1 cellular context compared by ENCODE assay signal in the genomic region with DNA sequence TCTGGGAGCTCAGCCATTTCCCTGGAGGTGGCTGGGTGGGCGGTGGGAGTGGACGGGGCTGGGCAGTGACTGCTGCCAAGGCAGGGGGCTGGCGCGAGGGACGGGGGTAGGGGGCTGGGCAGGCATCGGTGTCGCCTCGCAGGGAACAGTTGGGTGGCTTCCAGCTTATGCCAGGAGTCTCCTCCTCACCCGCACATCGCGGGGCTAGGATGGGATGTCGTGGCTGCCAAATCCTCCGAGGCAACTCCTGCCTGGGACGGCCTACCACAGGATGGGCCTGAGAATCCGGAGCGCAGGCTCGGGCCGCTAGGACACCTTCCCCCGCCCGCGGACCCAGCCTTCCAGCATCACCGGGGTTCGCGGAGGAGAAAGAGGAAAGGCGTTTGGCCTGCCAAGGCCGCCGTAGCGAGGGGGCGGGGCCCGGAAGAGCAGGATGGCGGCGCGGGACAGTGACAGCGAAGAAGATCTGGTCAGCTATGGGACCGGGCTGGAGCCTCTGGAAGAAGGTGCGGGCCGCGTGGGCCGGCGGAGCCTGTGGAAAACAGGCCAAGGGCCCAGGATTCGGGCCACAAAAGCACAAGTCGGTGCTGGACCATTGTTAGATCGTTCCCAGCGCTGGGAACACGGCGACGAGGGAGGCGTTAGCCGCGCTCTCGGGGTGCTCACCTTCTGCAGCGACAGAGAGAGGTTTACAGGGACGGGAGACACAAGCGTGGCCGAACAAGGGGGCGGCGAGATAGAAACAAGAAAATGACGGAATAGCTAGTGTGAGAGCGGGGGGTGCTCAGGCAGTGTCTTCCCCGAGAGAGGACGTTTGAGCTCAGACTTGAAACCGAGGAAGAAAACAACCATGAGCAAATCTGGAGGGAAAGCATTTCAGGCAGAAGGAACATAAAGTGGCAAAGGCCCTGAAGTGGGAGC.
TF ChIP-seq lines count a peak whose summit lies in the region.

TSS of gene GPATCH1 (plus strand) at position 421 of the 921 bp plus-strand sequence. CDS start at position 434, 13 bp downstream.

TF ChIP-seq in K562, 482 proteins besides CTCF, POLR2A, EP300 and RAD21 (continued from another document and continues in another):
- peak; percentile 48 for TF ChIP-seq PRDM10 (IDR thresholded peaks at IDR 0.05; ENCODE audit: partially characterized antibody)
- TF ChIP-seq ZNF561 (CRISPR knock-in tag; conservative IDR thresholded peaks at IDR 0.05): no peak
- TF ChIP-seq ZNF512 (tag; IDR thresholded peaks at IDR 0.05): no peak
- TF ChIP-seq FOXA3 (CRISPR knock-in tag; conservative IDR thresholded peaks at IDR 0.05 in 1 of 2, IDR thresholded peaks at IDR 0.05 in 1 of 2): no peak; a peak in 1 of 4 replicates
- TF ChIP-seq TRIM25 (IDR thresholded peaks at IDR 0.05; ENCODE audit: borderline replicate concordance): no peak
- TF ChIP-seq ZNF311 (CRISPR knock-in tag; IDR thresholded peaks at IDR 0.05): no peak
- TF ChIP-seq PTBP1 (IDR thresholded peaks at IDR 0.05; ENCODE audit: low read depth, low read length): no peak
- no peak for TF ChIP-seq DACH1 (IDR thresholded peaks at IDR 0.05; ENCODE audit: partially characterized antibody)
- TF ChIP-seq ZFP1 (CRISPR knock-in tag; IDR thresholded peaks at IDR 0.05): no peak
- no peak for TF ChIP-seq CBX5 (IDR thresholded peaks at IDR 0.05; ENCODE audit: borderline replicate concordance, low read depth)
- no peak for TF ChIP-seq CHCHD3 (CRISPR knock-in tag; IDR thresholded peaks at IDR 0.05)
- no peak for TF ChIP-seq REST (CRISPR knock-in tag; IDR thresholded peaks at IDR 0.05; ENCODE audit: low read depth)
- no peak for TF ChIP-seq TSC22D4 (tag; IDR thresholded peaks at IDR 0.05)
- no peak for TF ChIP-seq PKNOX1 (IDR thresholded peaks at IDR 0.05)
- TF ChIP-seq ZNF766 (CRISPR knock-in tag; conservative IDR thresholded peaks at IDR 0.05): no peak
- TF ChIP-seq ZNF324 (CRISPR knock-in tag; IDR thresholded peaks at IDR 0.05): no peak
- peak; percentile 33; the same call in 1 of the 2 replicates for TF ChIP-seq ETV5 (CRISPR knock-in tag; IDR thresholded peaks at IDR 0.05; ENCODE audit: low read depth)
- 0 out of 2 replicates have a peak, but pooled peaks have one; percentile 43 for TF ChIP-seq SRSF1 (IDR thresholded peaks at IDR 0.05; ENCODE audit: low read depth, low read length)
- peak; percentile 62; the same call in 1 of the 2 replicates for TF ChIP-seq RB1 (IDR thresholded peaks at IDR 0.05; ENCODE audit: low read depth)
- no peak for TF ChIP-seq POLR3G (IDR thresholded peaks at IDR 0.05; ENCODE audit: extremely low read depth, insufficient read length, insufficient replicate concordance)
- no peak for TF ChIP-seq ZNF57 (CRISPR knock-in tag; IDR thresholded peaks at IDR 0.05)
- no peak for TF ChIP-seq ZNF408 (CRISPR knock-in tag; IDR thresholded peaks at IDR 0.05; ENCODE audit: low read depth)
- TF ChIP-seq THAP12 (CRISPR knock-in tag; IDR thresholded peaks at IDR 0.05): no peak; the same call in 1 of the 2 replicates
- TF ChIP-seq ATF3 (IDR thresholded peaks at IDR 0.05): no peak
- 0 out of 2 replicates have a peak, but pooled peaks have one; percentile 36 for TF ChIP-seq ATF3 (CRISPR knock-in tag; conservative IDR thresholded peaks at IDR 0.05)
- TF ChIP-seq ZNF282 (CRISPR knock-in tag; IDR thresholded peaks at IDR 0.05): no peak
- TF ChIP-seq KDM2B (CRISPR knock-in tag; IDR thresholded peaks at IDR 0.05): no peak; the same call in 1 of the 2 replicates
- no peak for TF ChIP-seq ZNF121 (CRISPR knock-in tag; conservative IDR thresholded peaks at IDR 0.05)
- TF ChIP-seq, protein P1, sequence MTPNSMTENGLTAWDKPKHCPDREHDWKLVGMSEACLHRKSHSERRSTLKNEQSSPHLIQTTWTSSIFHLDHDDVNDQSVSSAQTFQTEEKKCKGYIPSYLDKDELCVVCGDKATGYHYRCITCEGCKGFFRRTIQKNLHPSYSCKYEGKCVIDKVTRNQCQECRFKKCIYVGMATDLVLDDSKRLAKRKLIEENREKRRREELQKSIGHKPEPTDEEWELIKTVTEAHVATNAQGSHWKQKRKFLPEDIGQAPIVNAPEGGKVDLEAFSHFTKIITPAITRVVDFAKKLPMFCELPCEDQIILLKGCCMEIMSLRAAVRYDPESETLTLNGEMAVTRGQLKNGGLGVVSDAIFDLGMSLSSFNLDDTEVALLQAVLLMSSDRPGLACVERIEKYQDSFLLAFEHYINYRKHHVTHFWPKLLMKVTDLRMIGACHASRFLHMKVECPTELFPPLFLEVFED (CRISPR knock-in tag; conservative IDR thresholded peaks at IDR 0.05): no peak
- peak; percentile 95 for TF ChIP-seq SAP30 (IDR thresholded peaks at IDR 0.05; ENCODE audit: borderline replicate concordance, insufficient read depth, low read depth, low read length, poor library complexity, severe bottlenecking)
- TF ChIP-seq XRCC3 (IDR thresholded peaks at IDR 0.05): no peak
- no peak for TF ChIP-seq ADNP (tag; IDR thresholded peaks at IDR 0.05)
- no peak for TF ChIP-seq KLF1 (tag; IDR thresholded peaks at IDR 0.05)
- 0 out of 2 replicates have a peak, but pooled peaks have one; percentile 16 for TF ChIP-seq GABPA (tag; conservative IDR thresholded peaks at IDR 0.05; ENCODE audit: low read depth)
- TF ChIP-seq, protein P2, sequence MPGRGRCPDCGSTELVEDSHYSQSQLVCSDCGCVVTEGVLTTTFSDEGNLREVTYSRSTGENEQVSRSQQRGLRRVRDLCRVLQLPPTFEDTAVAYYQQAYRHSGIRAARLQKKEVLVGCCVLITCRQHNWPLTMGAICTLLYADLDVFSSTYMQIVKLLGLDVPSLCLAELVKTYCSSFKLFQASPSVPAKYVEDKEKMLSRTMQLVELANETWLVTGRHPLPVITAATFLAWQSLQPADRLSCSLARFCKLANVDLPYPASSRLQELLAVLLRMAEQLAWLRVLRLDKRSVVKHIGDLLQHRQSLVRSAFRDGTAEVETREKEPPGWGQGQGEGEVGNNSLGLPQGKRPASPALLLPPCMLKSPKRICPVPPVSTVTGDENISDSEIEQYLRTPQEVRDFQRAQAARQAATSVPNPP (IDR thresholded peaks at IDR 0.05; ENCODE audit: borderline replicate concordance, insufficient read depth, insufficient read length): no peak
- no peak for TF ChIP-seq JUNB (CRISPR knock-in tag; conservative IDR thresholded peaks at IDR 0.05)
- TF ChIP-seq CBFB (CRISPR knock-in tag; IDR thresholded peaks at IDR 0.05): no peak
- TF ChIP-seq CBX1 (IDR thresholded peaks at IDR 0.05; ENCODE audit: low read depth): peak; percentile 57; the same call in 1 of the 2 replicates
